In the genomic region with DNA sequence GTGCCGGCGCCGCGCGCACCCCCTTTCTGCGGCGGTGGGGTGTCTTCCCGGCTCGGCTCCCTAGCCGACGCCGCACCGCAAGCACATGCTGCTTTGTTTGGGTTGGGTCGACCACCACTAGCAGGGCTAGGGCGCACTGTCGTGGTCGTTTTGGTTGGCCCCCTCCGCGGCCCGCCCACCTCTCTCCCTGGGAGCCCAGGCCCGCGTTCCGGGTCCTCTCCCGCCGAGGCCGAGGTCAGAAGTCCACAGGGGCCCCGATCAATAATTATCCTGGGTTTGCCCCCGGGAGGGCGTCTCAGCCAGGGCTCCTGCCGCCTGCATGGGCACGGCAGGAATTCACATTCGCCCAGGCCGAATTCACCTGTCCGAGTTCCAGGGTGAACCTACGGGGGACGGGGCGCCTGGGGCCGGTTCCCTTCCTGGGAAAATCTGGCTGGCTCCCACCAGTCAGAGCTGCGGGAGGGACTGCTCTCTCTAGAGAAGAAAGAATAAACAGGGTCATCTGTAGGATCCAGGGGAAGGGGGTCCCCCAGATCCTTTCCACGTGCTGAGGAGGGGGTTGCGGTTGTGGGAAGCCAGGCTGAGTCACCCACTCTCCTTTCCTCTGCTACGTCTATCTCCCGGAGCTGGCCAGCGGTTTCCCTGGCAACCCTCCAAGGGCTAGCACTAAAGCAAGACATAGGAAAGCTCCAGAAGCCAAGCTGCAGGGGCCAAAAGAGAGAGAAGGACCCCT, we compare ENCODE assay signal across 7 cellular contexts. TPM values are rescaled to one million over a fixed set of nuclear protein-coding genes. Genes with fewer than 3 reads are reported as not detected.
DNase-seq lines count a peak whose midpoint lies in the region; ATAC-seq and TF ChIP-seq lines count a peak whose summit lies in the region.

No MANE protein-coding gene starts in this region.

- intact Hi-C loops in spleen (cut with DNase I; ENCODE audit: low total_unique reads) = no loop called here

- H3K27me3 ChIP-seq in spleen (replicated peaks in 1 of 7) = no peaks in the 10 kb centered on the region

- peak overlapping the region; percentile 84 for H3K9ac ChIP-seq in SK-N-MC (ENCODE audit: insufficient read length)

- TF ChIP-seq CTCF in GM12875 (IDR thresholded peaks at IDR 0.05; ENCODE audit: borderline replicate concordance, insufficient read depth, low read depth, low read length) (no peak), spleen (IDR thresholded peaks at IDR 0.05 in 8 of 11, conservative IDR thresholded peaks at IDR 0.05 in 3 of 11) (no peak)

- TF ChIP-seq POLR2A in spleen (IDR thresholded peaks at IDR 0.05) = peak in 1 of 3 donors; percentile 2

- WGBS in spleen, 5 donors = 2 to 3% (median 2%) methylated on average over 6 to 44 of the region's 44 CpGs

- DNase-seq in SK-N-MC (ENCODE audit: low read depth, low spot score) (no peak), caudate nucleus (lab: John Stamatoyannopoulos, UW) (peak in 19 of 61 donors; percentile 13 to 78 (median 25)), kidney tubule cell (ENCODE audit: low spot score) (peak; percentile 87), spleen (peak; percentile 82), 8988T (no peak)

- H3K9me3 ChIP-seq in SK-N-MC (ENCODE audit: low read depth, low read length) (no peaks in the 10 kb centered on the region), spleen (no peaks in the 10 kb centered on the region)

- H3K4me1 ChIP-seq in spleen = peaks cover 29 to 51% (median 44%) of the 10 kb centered on the region in 6 donors

- H3K27ac ChIP-seq in SK-N-MC = no peak overlapping the region
- H3K27ac ChIP-seq in caudate nucleus (ENCODE audit: low read depth, low read length) = peak overlapping the region; percentile 62
- peak overlapping the region; percentile 74 to 95 (median 91) for H3K27ac ChIP-seq in spleen

- H3K4me3 ChIP-seq in GM12875 (ENCODE audit: low read depth, low read length) = peak overlapping the region; percentile 73
- H3K4me3 ChIP-seq in SK-N-MC = peak overlapping the region; percentile 89
- peak overlapping the region; percentile 64 to 94 (median 76) for H3K4me3 ChIP-seq in spleen

- ATAC-seq in HG03432 (IDR thresholded peaks at IDR 0.05; ENCODE audit: unreplicated experiment) = peak; percentile 29

- H3K36me3 ChIP-seq in SK-N-MC (ENCODE audit: insufficient read depth, low read length) (no peaks in the 10 kb centered on the region), spleen (no peaks in the 10 kb centered on the region)

RNA-seq across cellular contexts. Expression of a gene that starts 0.6 kb away (rescaled TPM):
- total RNA-seq in spleen = 100 to 1,000 TPM in 5 of 7 donors, 10 to 100 TPM in 2; 90.2 to 171 (median 103) TPM
- polyA plus RNA-seq in spleen = 10 to 100 TPM; 26.4 to 34.7 (median 26.4) TPM

RNA-seq across cellular contexts. Expression of a gene that starts 11.5 kb away (rescaled TPM):
- total RNA-seq in spleen = 100 to 1,000 TPM in 1 of 7 donors, 10 to 100 TPM in 6; 63.7 to 131 (median 76.5) TPM
- 10 to 100 TPM; 22.7 to 42.3 (median 28.4) TPM for polyA plus RNA-seq in spleen

Comparison
In these comparisons a context has a peak if more than half of its experiments do, and no peak if none do; other contexts are left out.
1. DNase-seq: peak in kidney tubule cell (single experiment) and spleen (single experiment); none in SK-N-MC (single experiment) and 8988T (single experiment).
2. Peak in every context shown above with its lines, with median percentiles within 50 percentile points of each other: H3K4me3 ChIP-seq.